In the genomic region with DNA sequence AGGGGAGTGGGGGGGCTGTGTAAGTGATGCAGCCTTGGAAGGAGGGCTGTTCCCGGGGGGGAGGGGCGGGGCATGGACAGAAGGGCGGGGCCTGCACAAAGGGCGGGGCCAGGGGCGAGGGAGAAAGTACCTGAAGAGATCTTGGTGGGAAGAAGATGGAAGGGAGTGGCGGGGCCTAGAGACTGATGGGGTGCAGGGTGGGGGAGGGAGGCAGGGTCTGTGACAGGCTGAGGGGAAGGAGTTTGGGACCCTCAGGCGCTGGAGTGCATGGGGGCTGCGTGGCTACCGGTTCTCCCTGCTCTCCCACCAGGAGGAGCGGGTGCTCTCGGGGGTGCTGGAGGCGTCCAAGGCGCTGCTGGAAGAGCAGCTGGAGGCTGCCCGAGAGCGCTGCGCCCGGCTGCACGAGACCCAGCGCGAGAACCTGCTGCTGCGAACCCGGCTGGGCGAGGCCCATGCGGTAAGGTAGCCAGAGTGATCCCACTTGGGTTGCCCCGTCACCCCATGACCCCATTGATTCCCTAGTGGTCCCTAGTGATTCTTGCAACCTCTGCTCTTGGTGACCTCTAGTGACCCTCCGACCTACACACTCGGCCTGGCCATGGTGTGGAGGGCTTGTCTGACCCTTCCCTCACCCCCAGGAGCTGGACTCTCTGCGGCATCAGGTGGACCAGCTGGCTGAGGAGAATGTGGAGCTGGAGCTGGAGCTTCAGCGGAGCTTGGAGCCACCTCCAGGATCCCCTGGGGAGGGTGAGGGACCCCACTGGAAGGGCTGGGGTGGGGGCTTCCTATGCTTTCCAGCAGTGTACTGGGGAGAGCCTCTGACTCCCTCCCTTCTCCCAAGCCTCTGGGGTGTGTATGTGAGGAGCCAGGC, we compare ENCODE assay signal across 8 cellular contexts. TPM values are rescaled to one million over a fixed set of nuclear protein-coding genes. Genes with fewer than 3 reads are reported as not detected.
DNase-seq lines count a peak whose midpoint lies in the region; ATAC-seq and TF ChIP-seq lines count a peak whose summit lies in the region.

No MANE protein-coding gene starts in this region.

- DNase-seq in AG04450 (ENCODE audit: low read depth, low spot score): no peak
- DNase-seq in effector memory CD8-positive, alpha-beta T cell: no peak
- DNase-seq in naive thymus-derived CD4-positive, alpha-beta T cell: no peak
- no peak for DNase-seq in NAMALWA (ENCODE audit: low spot score)
- no peak for DNase-seq in SHP77 treated with DMSO at 0.1 percent for 48 hours (lab: John Stamatoyannopoulos, UW)
- DNase-seq in NK-92 (lab: John Stamatoyannopoulos, UW; ENCODE audit: unreplicated experiment): no peak
- DNase-seq in chondrocyte (ENCODE audit: low spot score): no peak

- H3K27me3 ChIP-seq in AG04450 (ENCODE audit: control insufficient read depth, insufficient read depth, low read length) (no peaks in the 10 kb centered on the region), HUES48 (ENCODE audit: control insufficient read depth, insufficient read depth, low read length) (no peaks in the 10 kb centered on the region)
- no peaks in the 10 kb centered on the region for H3K27me3 ChIP-seq in naive thymus-derived CD4-positive, alpha-beta T cell (ENCODE audit: control insufficient read depth in 2 of 2, insufficient read depth in 2 of 2, low read length in 2 of 2)

- no peaks in the 10 kb centered on the region for H3K36me3 ChIP-seq in HUES48 (ENCODE audit: control insufficient read depth, insufficient read depth, low read length)
- H3K36me3 ChIP-seq in naive thymus-derived CD4-positive, alpha-beta T cell (ENCODE audit: control insufficient read depth in 2 of 3, insufficient read depth in 3 of 3, low read length in 3 of 3): peaks cover 0 to 27% (median 8%) of the 10 kb centered on the region in 3 experiments

- intact Hi-C loops in naive thymus-derived CD4-positive, alpha-beta T cell (cut with micrococcal nuclease): loop anchor here in 1 of 2 donors (1.0 kb wide), 1 partner anchor 12 kb away; no protein-coding TSS in a partner anchor

- H3K4me3 Mint-ChIP-seq in effector memory CD8-positive, alpha-beta T cell: peak overlapping the region; percentile 93 to 94
- H3K4me3 Mint-ChIP-seq in naive thymus-derived CD4-positive, alpha-beta T cell: peak overlapping the region in 7 of 10 donors; percentile 27 to 91 (median 76)
- no peak overlapping the region for H3K4me3 Mint-ChIP-seq in chondrocyte (ENCODE audit: unreplicated experiment)

- H3K4me3 ChIP-seq in AG04450 (ENCODE audit: low read depth, low read length): peak overlapping the region; percentile 21; the same call in 1 of the 2 replicates
- peak overlapping the region; percentile 53; the same call in 1 of the 2 replicates for H3K4me3 ChIP-seq in HUES48 (ENCODE audit: low read depth, low read length)
- H3K4me3 ChIP-seq in naive thymus-derived CD4-positive, alpha-beta T cell (ENCODE audit: low read length): no peak overlapping the region

- CTCF ChIA-PET in AG04450 (lab: Charles Lee): interaction anchor here (0.9 to 4.9 kb wide), 6 partner anchors 11 to 47 kb away, joined by 3 to 86 read pairs (median 5); no protein-coding TSS in a partner anchor
- CTCF ChIA-PET in naive thymus-derived CD4-positive, alpha-beta T cell (lab: Charles Lee): interaction anchor here (0.8 kb wide), 1 partner anchor 262 kb away, joined by 3 read pairs; no protein-coding TSS in a partner anchor

- no peak overlapping the region for H3K9ac ChIP-seq in HUES48 (ENCODE audit: low read depth, low read length)

- H3K36me3 Mint-ChIP-seq in effector memory CD8-positive, alpha-beta T cell (ENCODE audit: insufficient read depth): peaks cover 46% of the 10 kb centered on the region
- H3K36me3 Mint-ChIP-seq in naive thymus-derived CD4-positive, alpha-beta T cell: peaks cover 0 to 12% (median 7%) of the 10 kb centered on the region in 5 donors
- H3K36me3 Mint-ChIP-seq in chondrocyte (ENCODE audit: low read depth): no peaks in the 10 kb centered on the region

- TF ChIP-seq CTCF in AG04450 (IDR thresholded peaks at IDR 0.05; ENCODE audit: low read depth, low read length) (no peak), chondrocyte (IDR thresholded peaks at IDR 0.05) (no peak)

- H3K27ac Mint-ChIP-seq in effector memory CD8-positive, alpha-beta T cell: peak overlapping the region in 1 of 2 donors; percentile 28
- H3K27ac Mint-ChIP-seq in naive thymus-derived CD4-positive, alpha-beta T cell: peak overlapping the region in 3 of 9 donors; percentile 38 to 75 (median 42)
- H3K27ac Mint-ChIP-seq in chondrocyte (ENCODE audit: unreplicated experiment): no peak overlapping the region

- H3K27ac ChIP-seq in AG04450 (ENCODE audit: low read depth, low read length) (no peak overlapping the region), HUES48 (ENCODE audit: low read depth, low read length) (no peak overlapping the region)
- H3K27ac ChIP-seq in naive thymus-derived CD4-positive, alpha-beta T cell (ENCODE audit: low read depth, low read length): no peak overlapping the region

- POLR2A ChIA-PET in AG04450 (lab: Yijun Ruan, JAX): interaction anchor here (0.6 to 1.5 kb wide), 5 partner anchors 8 to 39 kb away, joined by 4 to 12 read pairs (median 5); partner anchors contain the start of genes PRDX5 and TRMT112
- POLR2A ChIA-PET in naive thymus-derived CD4-positive, alpha-beta T cell (lab: Charles Lee): interaction anchor here (0.9 to 3.6 kb wide), 5 partner anchors 10 to 38 kb away, joined by 3 to 38 read pairs (median 4); partner anchors contain the start of genes ESRRA, PRDX5 and TRMT112

- ATAC-seq in effector memory CD8-positive, alpha-beta T cell (replicated peaks): no peak
- ATAC-seq in naive thymus-derived CD4-positive, alpha-beta T cell: peak; percentile 4

- no peaks in the 10 kb centered on the region for H3K9me3 Mint-ChIP-seq in effector memory CD8-positive, alpha-beta T cell
- H3K9me3 Mint-ChIP-seq in naive thymus-derived CD4-positive, alpha-beta T cell: no peaks in the 10 kb centered on the region
- no peaks in the 10 kb centered on the region for H3K9me3 Mint-ChIP-seq in chondrocyte (ENCODE audit: low read depth)

- H3K4me1 ChIP-seq in HUES48 (ENCODE audit: control insufficient read depth, insufficient read depth, low read length): peaks cover 5% of the 10 kb centered on the region; the same call in 1 of the 2 replicates
- peaks cover 29 to 30% of the 10 kb centered on the region in 2 donors for H3K4me1 ChIP-seq in naive thymus-derived CD4-positive, alpha-beta T cell (ENCODE audit: control insufficient read depth in 2 of 2, insufficient read depth in 2 of 2, low read length in 2 of 2)

- H3K4me1 Mint-ChIP-seq in effector memory CD8-positive, alpha-beta T cell (ENCODE audit: low read depth in 2 of 2): peaks cover 31 to 49% of the 10 kb centered on the region in 2 donors
- peaks cover 23 to 43% (median 27%) of the 10 kb centered on the region in 7 donors for H3K4me1 Mint-ChIP-seq in naive thymus-derived CD4-positive, alpha-beta T cell
- no peaks in the 10 kb centered on the region for H3K4me1 Mint-ChIP-seq in chondrocyte (ENCODE audit: low read depth)

- no peaks in the 10 kb centered on the region for H3K27me3 Mint-ChIP-seq in effector memory CD8-positive, alpha-beta T cell
- peaks cover 0 to 2% (median 0%) of the 10 kb centered on the region in 5 donors for H3K27me3 Mint-ChIP-seq in naive thymus-derived CD4-positive, alpha-beta T cell
- no peaks in the 10 kb centered on the region for H3K27me3 Mint-ChIP-seq in chondrocyte (ENCODE audit: low read depth)

- peaks cover 4% of the 10 kb centered on the region; the same call in 1 of the 2 replicates for H3K9me3 ChIP-seq in AG04450 (ENCODE audit: control insufficient read depth, insufficient read depth, low read length)
- no peaks in the 10 kb centered on the region for H3K9me3 ChIP-seq in HUES48 (ENCODE audit: control insufficient read depth, insufficient read depth, low read length)
- no peaks in the 10 kb centered on the region for H3K9me3 ChIP-seq in naive thymus-derived CD4-positive, alpha-beta T cell (ENCODE audit: control insufficient read depth in 2 of 3, low read length in 3 of 3)

RNA-seq across cellular contexts. Expression of gene CCDC88B, which starts 3.1 kb away (rescaled TPM):
- 1.4 and 2.0 TPM in 2 replicates for polyA plus RNA-seq in AG04450 (2011; rRNA removed)
- polyA minus RNA-seq in AG04450 (2011; rRNA and poly(A)+ RNA removed): 0.09 and 1.00 TPM in 2 replicates
- total RNA-seq in naive thymus-derived CD4-positive, alpha-beta T cell: 100 to 1,000 TPM in 3 of 5 experiments, 10 to 100 TPM in 2; 73.4 to 182 (median 116) TPM
- polyA plus RNA-seq in naive thymus-derived CD4-positive, alpha-beta T cell: 10 to 100 TPM; 12.8 to 35.1 TPM
- total RNA-seq in chondrocyte: 0.82 to 1.3 TPM (median 0.99 TPM) in 3 replicates

RNA-seq across cellular contexts. Expression of gene RPS6KA4, which starts 15.9 kb away (rescaled TPM):
- polyA plus RNA-seq in AG04450 (2011; rRNA removed): 21.9 and 29.6 TPM in 2 replicates
- 26.9 and 36.6 TPM in 2 replicates for polyA minus RNA-seq in AG04450 (2011; rRNA and poly(A)+ RNA removed)
- 10 to 100 TPM; 14.2 to 35.7 (median 27.9) TPM for total RNA-seq in naive thymus-derived CD4-positive, alpha-beta T cell
- 1 to 10 TPM; 4.6 to 7.7 TPM for polyA plus RNA-seq in naive thymus-derived CD4-positive, alpha-beta T cell
- 32.7 to 43.6 TPM (median 34.9 TPM) in 3 replicates for total RNA-seq in chondrocyte

RNA-seq across cellular contexts. Expression of gene PRDX5, which starts 25.2 kb away (rescaled TPM):
- polyA plus RNA-seq in AG04450 (2011; rRNA removed): 366 and 383 TPM in 2 replicates
- polyA minus RNA-seq in AG04450 (2011; rRNA and poly(A)+ RNA removed): 78.3 and 84.2 TPM in 2 replicates
- total RNA-seq in naive thymus-derived CD4-positive, alpha-beta T cell: 10 to 100 TPM; 41.4 to 99.2 (median 55.2) TPM
- polyA plus RNA-seq in naive thymus-derived CD4-positive, alpha-beta T cell: 100 to 1,000 TPM; 184 to 195 TPM
- 181 to 234 TPM (median 232 TPM) in 3 replicates for total RNA-seq in chondrocyte

RNA-seq across cellular contexts. Expression of gene TRMT112, which starts 25.7 kb away (rescaled TPM):
- polyA plus RNA-seq in AG04450 (2011; rRNA removed): 194 and 208 TPM in 2 replicates
- 55.9 and 73.8 TPM in 2 replicates for polyA minus RNA-seq in AG04450 (2011; rRNA and poly(A)+ RNA removed)
- total RNA-seq in naive thymus-derived CD4-positive, alpha-beta T cell: 100 to 1,000 TPM in 4 of 5 experiments, 10 to 100 TPM in 1; 90.9 to 208 (median 152) TPM
- polyA plus RNA-seq in naive thymus-derived CD4-positive, alpha-beta T cell: 100 to 1,000 TPM; 527 to 613 TPM
- 122 to 182 TPM (median 126 TPM) in 3 replicates for total RNA-seq in chondrocyte

RNA-seq across cellular contexts. Expression of gene ESRRA, which starts 37.8 kb away (rescaled TPM):
- 5.5 and 7.4 TPM in 2 replicates for polyA plus RNA-seq in AG04450 (2011; rRNA removed)
- 5.6 and 6.0 TPM in 2 replicates for polyA minus RNA-seq in AG04450 (2011; rRNA and poly(A)+ RNA removed)
- 10 to 100 TPM; 23.7 to 42.0 (median 27.9) TPM for total RNA-seq in naive thymus-derived CD4-positive, alpha-beta T cell
- 10 to 100 TPM in 1 of 2 donors, 1 to 10 TPM in 1; 5.3 to 12.9 TPM for polyA plus RNA-seq in naive thymus-derived CD4-positive, alpha-beta T cell
- total RNA-seq in chondrocyte: 25.6 to 30.7 TPM (median 29.6 TPM) in 3 replicates

Comparison
In these comparisons a context has a peak if more than half of its experiments do, and no peak if none do; other contexts are left out.
1. RNA of gene CCDC88B, which starts 3.1 kb away (total RNA-seq): 73.4 to 182 TPM in naive thymus-derived CD4-positive, alpha-beta T cell; 0.82 to 1.3 TPM in chondrocyte; every median in the first group is over 10 times any median in the second.